9 cellular contexts compared by ENCODE assay signal in the genomic region with DNA sequence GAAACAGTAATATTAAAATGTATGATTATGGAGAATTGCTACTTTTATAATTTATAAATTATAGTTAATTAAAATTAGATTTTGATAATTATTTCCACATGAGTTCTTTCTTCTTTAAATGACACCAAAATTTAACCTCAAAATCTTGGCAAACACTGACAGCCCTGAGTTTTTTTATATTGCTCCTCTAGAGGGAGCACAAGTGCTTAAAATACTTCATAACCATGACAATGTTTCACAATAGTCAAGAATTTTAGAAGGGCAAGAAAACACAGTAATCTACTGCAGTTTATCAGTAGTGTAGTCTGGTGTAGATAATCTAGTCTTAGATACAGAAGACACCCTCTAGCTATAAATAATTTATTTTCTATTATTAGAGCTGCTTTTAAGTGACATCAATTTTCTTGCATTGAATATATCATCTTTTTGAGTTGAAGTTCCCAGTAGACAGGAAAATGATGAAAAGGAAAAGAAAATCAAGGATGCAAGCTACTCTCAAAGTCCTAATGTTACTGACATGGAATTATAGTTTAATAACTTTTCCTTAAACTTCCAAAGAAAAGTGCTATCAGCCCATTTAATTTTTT. TPM values are rescaled to one million over a fixed set of nuclear protein-coding genes. Genes with fewer than 3 reads are reported as not detected.
DNase-seq lines count a peak whose midpoint lies in the region; ATAC-seq and TF ChIP-seq lines count a peak whose summit lies in the region.
"Had no signal": no experiment of that assay in that cellular context is flagged by ENCODE, and none has a peak within 500 bp of the region (broad histone marks: within the 10 kb centered on the region; RNA-seq: fewer than 3 reads in every experiment).

No MANE protein-coding gene starts in this region.

- H3K27ac Mint-ChIP-seq in naive thymus-derived CD8-positive, alpha-beta T cell, result no peak overlapping the region

- peaks cover 0 to 3% (median 0%) of the 10 kb centered on the region in 3 donors for H3K36me3 Mint-ChIP-seq in naive thymus-derived CD8-positive, alpha-beta T cell

- no peak overlapping the region for H3K4me3 ChIP-seq in RWPE2 (ENCODE audit: severe bottlenecking)
- H3K4me3 ChIP-seq in epithelial cell of proximal tubule (ENCODE audit: low read depth, low read length), result no peak overlapping the region

- H3K9me3 Mint-ChIP-seq in naive thymus-derived CD8-positive, alpha-beta T cell, result no peaks in the 10 kb centered on the region
- H3K9me3 Mint-ChIP-seq: CD8-positive, alpha-beta memory T cell had no signal

- no peak for ATAC-seq in RWPE2 (ENCODE audit: low read depth)
- ATAC-seq in naive thymus-derived CD8-positive, alpha-beta T cell, result peak; percentile 72 to 73
- no peak for ATAC-seq in GM18519 (IDR thresholded peaks at IDR 0.05; ENCODE audit: low FRiP score, unreplicated experiment)
- ATAC-seq in GM18870 (IDR thresholded peaks at IDR 0.05; ENCODE audit: unreplicated experiment), result no peak

- H3K36me3 ChIP-seq in RWPE2 (ENCODE audit: low read depth), result no peaks in the 10 kb centered on the region

- no peak overlapping the region for H3K4me3 Mint-ChIP-seq in naive thymus-derived CD8-positive, alpha-beta T cell

- H3K9me3 ChIP-seq in RWPE2 (ENCODE audit: severe bottlenecking), result no peaks in the 10 kb centered on the region

- TF ChIP-seq EP300 in Ishikawa (IDR thresholded peaks at IDR 0.05; ENCODE audit: borderline replicate concordance), result no peak

- no peaks in the 10 kb centered on the region for H3K27me3 Mint-ChIP-seq in naive thymus-derived CD8-positive, alpha-beta T cell

- no peak overlapping the region for H3K27ac ChIP-seq in RWPE2 (ENCODE audit: poor library complexity, severe bottlenecking)

- DNase-seq in NCI-H146 (lab: John Stamatoyannopoulos, UW) (peak; percentile 34), NCI-H146 treated with DMSO at 0.1 percent for 48 hours (lab: John Stamatoyannopoulos, UW; ENCODE audit: unreplicated experiment) (no peak), RWPE2 (ENCODE audit: low spot score) (no peak), epithelial cell of proximal tubule (ENCODE audit: low read depth) (peak; percentile 29)
- DNase-seq in naive thymus-derived CD8-positive, alpha-beta T cell, result peak in 5 of 10 donors; percentile 6 to 68 (median 63)

- POLR2A ChIA-PET in naive thymus-derived CD8-positive, alpha-beta T cell (lab: Charles Lee), result interaction anchor here (0.6 kb wide), 1 partner anchor 241 kb away, joined by 4 read pairs; no protein-coding TSS in a partner anchor

- peak; percentile 77 for TF ChIP-seq RAD21 in Ishikawa (IDR thresholded peaks at IDR 0.05; ENCODE audit: low read depth)

- peaks cover 9 to 43% (median 16%) of the 10 kb centered on the region in 4 donors for H3K4me1 Mint-ChIP-seq in naive thymus-derived CD8-positive, alpha-beta T cell

- TF ChIP-seq CTCF in RWPE2 (IDR thresholded peaks at IDR 0.05; ENCODE audit: poor library complexity, severe bottlenecking), result peak; percentile 94
- TF ChIP-seq CTCF in epithelial cell of proximal tubule (conservative IDR thresholded peaks at IDR 0.05; ENCODE audit: low read depth, low read length), result peak; percentile 66

- H3K27me3 ChIP-seq in RWPE2 (ENCODE audit: insufficient read depth, poor library complexity, severe bottlenecking), result no peaks in the 10 kb centered on the region

- H3K4me1 ChIP-seq in RWPE2 (ENCODE audit: insufficient read depth, poor library complexity, severe bottlenecking), result no peaks in the 10 kb centered on the region

TF ChIP-seq in Ishikawa, 13 proteins besides CTCF, POLR2A, EP300 and RAD21:
- TF ChIP-seq, protein P1, sequence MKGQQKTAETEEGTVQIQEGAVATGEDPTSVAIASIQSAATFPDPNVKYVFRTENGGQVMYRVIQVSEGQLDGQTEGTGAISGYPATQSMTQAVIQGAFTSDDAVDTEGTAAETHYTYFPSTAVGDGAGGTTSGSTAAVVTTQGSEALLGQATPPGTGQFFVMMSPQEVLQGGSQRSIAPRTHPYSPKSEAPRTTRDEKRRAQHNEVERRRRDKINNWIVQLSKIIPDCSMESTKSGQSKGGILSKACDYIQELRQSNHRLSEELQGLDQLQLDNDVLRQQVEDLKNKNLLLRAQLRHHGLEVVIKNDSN (IDR thresholded peaks at IDR 0.05), result no peak
- TF ChIP-seq CREB1 (IDR thresholded peaks at IDR 0.05; ENCODE audit: low read depth) (no peak), TEAD4 (IDR thresholded peaks at IDR 0.05) (no peak), EGR1 (IDR thresholded peaks at IDR 0.05) (no peak), CEBPB (IDR thresholded peaks at IDR 0.05) (peak; percentile 88)

RNA-seq across cellular contexts. Expression of a gene that starts 14.3 kb away (rescaled TPM):
- total RNA-seq in epithelial cell of proximal tubule, result 2.2 TPM in 2 replicates
- 1 to 10 TPM; 2.9 to 3.2 TPM for total RNA-seq in naive thymus-derived CD8-positive, alpha-beta T cell
- polyA plus RNA-seq in naive thymus-derived CD8-positive, alpha-beta T cell, result 100 to 1,000 TPM in 1 of 3 donors, 10 to 100 TPM in 2; 58.7 to 114 (median 91.2) TPM

RNA-seq across cellular contexts. Expression of a gene that starts 32.3 kb away (rescaled TPM):
- total RNA-seq in epithelial cell of proximal tubule, result not detected in 2 replicates
- total RNA-seq in naive thymus-derived CD8-positive, alpha-beta T cell, result under 1 TPM; 0.38 to 0.57 TPM
- polyA plus RNA-seq in naive thymus-derived CD8-positive, alpha-beta T cell, result 10 to 100 TPM in 1 of 3 donors, under 1 TPM in 2; 0.70 to 11.6 (median 0.74) TPM

Comparison
In these comparisons a context has a peak if more than half of its experiments do, and no peak if none do; other contexts are left out.
1. DNase-seq: peak in NCI-H146 (single experiment) and epithelial cell of proximal tubule (single experiment); none in NCI-H146 treated with DMSO at 0.1 percent for 48 hours (single experiment) and RWPE2 (single experiment).
2. ATAC-seq: peak in naive thymus-derived CD8-positive, alpha-beta T cell (2 of 2); none in RWPE2 (single experiment), GM18519 (single experiment) and GM18870 (single experiment).